ENCODE assay signal across 25 cellular contexts in the genomic region with DNA sequence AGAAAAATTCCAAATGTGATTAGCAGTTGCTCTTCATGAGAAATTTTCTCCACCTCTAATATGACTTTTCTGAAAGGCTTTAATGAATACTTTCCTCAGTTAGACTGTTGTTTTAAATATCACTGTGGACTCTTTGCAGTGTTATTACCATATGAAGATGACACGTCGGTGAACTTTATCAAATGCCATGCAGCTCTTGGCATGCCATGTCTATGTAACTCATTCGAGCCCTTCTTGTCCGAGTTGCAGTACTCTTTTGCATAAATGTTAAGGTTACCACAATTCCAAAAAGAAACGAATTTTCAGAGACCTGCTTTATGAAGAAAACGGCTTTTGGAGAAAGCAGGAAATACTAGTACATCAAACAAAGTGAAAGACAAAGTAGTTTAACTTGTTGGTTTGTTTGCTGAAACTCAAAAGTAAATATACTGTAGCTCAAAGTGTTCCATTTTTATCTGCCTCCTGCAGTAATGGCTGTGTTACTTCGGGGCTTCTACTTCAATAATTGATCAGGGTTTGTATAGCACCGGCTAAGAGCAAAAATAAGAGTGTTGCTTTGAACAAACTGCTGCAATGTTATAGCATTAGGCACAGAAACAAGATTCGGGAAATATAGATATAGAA.
DNase-seq lines count a peak whose midpoint lies in the region; ATAC-seq and TF ChIP-seq lines count a peak whose summit lies in the region.
"Had no signal": no experiment of that assay in that cellular context is flagged by ENCODE, and none has a peak within 500 bp of the region (broad histone marks: within the 10 kb centered on the region; RNA-seq: fewer than 3 reads in every experiment).

No MANE protein-coding gene starts in this region.

- no peak overlapping the region for H3K4me3 Mint-ChIP-seq in activated CD4-positive, alpha-beta T cell treated with anti-CD3 and anti-CD28 coated beads, Interleukin-2, amount 10 ng/mL, durations not matched to agents 7 days and 5 days
- H3K4me3 Mint-ChIP-seq in effector memory CD8-positive, alpha-beta T cell: peak overlapping the region; percentile 27 to 40
- H3K4me3 Mint-ChIP-seq in neural progenitor cell: no peak overlapping the region
- no peak overlapping the region for H3K4me3 Mint-ChIP-seq in activated T-cell treated with anti-CD3 and anti-CD28 coated beads, Interleukin-2, amount 50 U/mL, for 4 hours
- H3K4me3 Mint-ChIP-seq: activated T-cell treated with anti-CD3 and anti-CD28 coated beads, Interleukin-2, amount 50 U/mL, for 24 hours; neural crest cell had no signal

- peak overlapping the region; percentile 63 for H3K27ac ChIP-seq in KOPT-K1 (ENCODE audit: low read depth, low read length, poor library complexity, severe bottlenecking)
- H3K27ac ChIP-seq in neural progenitor cell: no peak overlapping the region
- H3K27ac ChIP-seq: ascending aorta; BLaER1 treated with 17β-estradiol and CSF1 and Interleukin-3, amounts not matched to agents 10 nM and 100 nM; uterus had no signal

- no peaks in the 10 kb centered on the region for H3K9me3 Mint-ChIP-seq in activated CD4-positive, alpha-beta T cell treated with anti-CD3 and anti-CD28 coated beads, Interleukin-2, amount 10 ng/mL, durations not matched to agents 7 days and 5 days
- no peaks in the 10 kb centered on the region for H3K9me3 Mint-ChIP-seq in effector memory CD8-positive, alpha-beta T cell
- H3K9me3 Mint-ChIP-seq in neural progenitor cell: no peaks in the 10 kb centered on the region
- no peaks in the 10 kb centered on the region for H3K9me3 Mint-ChIP-seq in activated T-cell treated with anti-CD3 and anti-CD28 coated beads, Interleukin-2, amount 50 U/mL, for 4 hours
- H3K9me3 Mint-ChIP-seq: activated T-cell treated with anti-CD3 and anti-CD28 coated beads, Interleukin-2, amount 50 U/mL, for 24 hours; neural crest cell had no signal

- H3K4me1 ChIP-seq in neural progenitor cell: no peaks in the 10 kb centered on the region
- H3K4me1 ChIP-seq: ascending aorta; BLaER1 treated with 17β-estradiol and CSF1 and Interleukin-3, amounts not matched to agents 10 nM and 100 nM; uterus had no signal

- no peaks in the 10 kb centered on the region for H3F3A ChIP-seq in neural progenitor cell (ENCODE audit: low read depth)

- H3K4me1 Mint-ChIP-seq in activated CD4-positive, alpha-beta T cell treated with anti-CD3 and anti-CD28 coated beads, Interleukin-2, amount 10 ng/mL, durations not matched to agents 7 days and 5 days: peaks cover 30% of the 10 kb centered on the region
- peaks cover 33 to 74% of the 10 kb centered on the region in 2 donors for H3K4me1 Mint-ChIP-seq in effector memory CD8-positive, alpha-beta T cell (ENCODE audit: low read depth in 2 of 2)
- no peaks in the 10 kb centered on the region for H3K4me1 Mint-ChIP-seq in neural progenitor cell
- H3K4me1 Mint-ChIP-seq in activated T-cell treated with anti-CD3 and anti-CD28 coated beads, Interleukin-2, amount 50 U/mL, for 4 hours (ENCODE audit: low read depth): peaks cover 54% of the 10 kb centered on the region
- H3K4me1 Mint-ChIP-seq: neural crest cell had no signal

- CTCF ChIA-PET in activated CD4-positive, alpha-beta T cell treated with anti-CD3 and anti-CD28 coated beads, Interleukin-2, amount 10 ng/mL, durations not matched to agents 7 days and 5 days (lab: Charles Lee): interaction anchor here (1.1 kb wide), 1 partner anchor 9 kb away, joined by 3 read pairs; no protein-coding TSS in a partner anchor

- no peaks in the 10 kb centered on the region for H3K27me3 Mint-ChIP-seq in activated CD4-positive, alpha-beta T cell treated with anti-CD3 and anti-CD28 coated beads, Interleukin-2, amount 10 ng/mL, durations not matched to agents 7 days and 5 days
- no peaks in the 10 kb centered on the region for H3K27me3 Mint-ChIP-seq in effector memory CD8-positive, alpha-beta T cell
- peaks cover 2% of the 10 kb centered on the region for H3K27me3 Mint-ChIP-seq in neural progenitor cell (ENCODE audit: insufficient read depth, low read depth)
- H3K27me3 Mint-ChIP-seq in activated T-cell treated with anti-CD3 and anti-CD28 coated beads, Interleukin-2, amount 50 U/mL, for 4 hours (ENCODE audit: low read depth): no peaks in the 10 kb centered on the region
- H3K27me3 Mint-ChIP-seq: activated T-cell treated with anti-CD3 and anti-CD28 coated beads, Interleukin-2, amount 50 U/mL, for 24 hours; progenitor cell of endocrine pancreas had no signal

- no peak overlapping the region for H3K4me2 ChIP-seq in neural progenitor cell
- H3K4me2 ChIP-seq: BLaER1 treated with 17β-estradiol and CSF1 and Interleukin-3, amounts not matched to agents 10 nM and 100 nM had no signal

- H4K20me1 ChIP-seq in neural progenitor cell (ENCODE audit: low read depth): no peaks in the 10 kb centered on the region

- H2AFZ ChIP-seq in neural progenitor cell (replicated peaks): peak overlapping the region; percentile 42

- no peak for ATAC-seq in effector memory CD8-positive, alpha-beta T cell (replicated peaks)
- no peak for ATAC-seq in activated T-cell treated with anti-CD3 and anti-CD28 coated beads, Interleukin-2, amount 50 U/mL, for 4 hours
- ATAC-seq: GM12878, mucosa of descending colon had no signal

- no peak for DNase-seq in activated CD4-positive, alpha-beta T cell treated with anti-CD3 and anti-CD28 coated beads, Interleukin-2, amount 10 ng/mL, durations not matched to agents 7 days and 5 days
- no peak for DNase-seq in activated CD4-positive, alpha-beta T cell treated with anti-CD3 and anti-CD28 coated beads, Interleukin-2, amount 50 U/mL, for 1 hour
- DNase-seq in effector memory CD8-positive, alpha-beta T cell: no peak
- no peak for DNase-seq in neural progenitor cell (ENCODE audit: low spot score)
- DNase-seq in Ammon's horn (ENCODE audit: low spot score): no peak
- DNase-seq in activated T-cell treated with anti-CD3 and anti-CD28 coated beads, Interleukin-2, amount 50 U/mL, for 4 hours: no peak
- DNase-seq in activated CD8-positive, alpha-beta memory T cell treated with anti-CD3 and anti-CD28 coated beads, Interleukin-2, amount 50 U/mL, for 4 hours: no peak
- DNase-seq: ACHN; activated CD4-positive, CD25-positive, alpha-beta regulatory T cell; activated naive CD4-positive, alpha-beta T cell treated with anti-CD3 and anti-CD28 coated beads, Interleukin-2, amount 50 U/mL, for 16 hours; activated T-cell treated with anti-CD3 and anti-CD28 coated beads, Interleukin-2, amount 50 U/mL, for 24 hours; Calu3; MM.1S; mucosa of descending colon; NCI-H2107; NCI-H69; stimulated activated CD8-positive, alpha-beta memory T cell treated with anti-CD3 and anti-CD28 coated beads, Interleukin-4, amount 100 ng/mL, for 48 hours; uterus had no signal

- H3K9ac ChIP-seq in neural progenitor cell: no peak overlapping the region
- H3K9ac ChIP-seq: BLaER1 treated with 17β-estradiol and CSF1 and Interleukin-3, amounts not matched to agents 10 nM and 100 nM had no signal

- peak overlapping the region; percentile 15 for H3K27ac Mint-ChIP-seq in activated CD4-positive, alpha-beta T cell treated with anti-CD3 and anti-CD28 coated beads, Interleukin-2, amount 10 ng/mL, durations not matched to agents 7 days and 5 days
- H3K27ac Mint-ChIP-seq in effector memory CD8-positive, alpha-beta T cell: peak overlapping the region in 1 of 2 donors; percentile 12
- H3K27ac Mint-ChIP-seq in neural progenitor cell: no peak overlapping the region
- H3K27ac Mint-ChIP-seq: activated T-cell treated with anti-CD3 and anti-CD28 coated beads, Interleukin-2, amount 50 U/mL, for 24 hours; progenitor cell of endocrine pancreas had no signal

- no peaks in the 10 kb centered on the region for H3K79me2 ChIP-seq in neural progenitor cell (ENCODE audit: low read depth)

- no peak for TF ChIP-seq CTCF in neural progenitor cell (IDR thresholded peaks at IDR 0.05)

- H3K36me3 ChIP-seq in KOPT-K1 (ENCODE audit: insufficient read depth, low read length) (no peaks in the 10 kb centered on the region), neural progenitor cell (no peaks in the 10 kb centered on the region)
- H3K36me3 ChIP-seq: ascending aorta, uterus had no signal

- peaks cover 42% of the 10 kb centered on the region for H3K36me3 Mint-ChIP-seq in activated CD4-positive, alpha-beta T cell treated with anti-CD3 and anti-CD28 coated beads, Interleukin-2, amount 10 ng/mL, durations not matched to agents 7 days and 5 days (ENCODE audit: low read depth)
- H3K36me3 Mint-ChIP-seq in effector memory CD8-positive, alpha-beta T cell (ENCODE audit: insufficient read depth): peaks cover 15% of the 10 kb centered on the region
- no peaks in the 10 kb centered on the region for H3K36me3 Mint-ChIP-seq in neural progenitor cell
- H3K36me3 Mint-ChIP-seq in activated T-cell treated with anti-CD3 and anti-CD28 coated beads, Interleukin-2, amount 50 U/mL, for 4 hours (ENCODE audit: insufficient read depth): peaks cover 8% of the 10 kb centered on the region

- POLR2A ChIA-PET in activated CD4-positive, alpha-beta T cell treated with anti-CD3 and anti-CD28 coated beads, Interleukin-2, amount 10 ng/mL, durations not matched to agents 7 days and 5 days (lab: Charles Lee): no interaction called here

- H3K27me3 ChIP-seq in neural progenitor cell: no peaks in the 10 kb centered on the region
- H3K27me3 ChIP-seq: ascending aorta; BLaER1 treated with 17β-estradiol and CSF1 and Interleukin-3, amounts not matched to agents 10 nM and 100 nM; uterus had no signal

- H3K9me3 ChIP-seq in KOPT-K1 (ENCODE audit: insufficient read depth, low read length, poor library complexity, severe bottlenecking) (no peaks in the 10 kb centered on the region), neural progenitor cell (ENCODE audit: low read depth) (no peaks in the 10 kb centered on the region)
- H3K9me3 ChIP-seq: ascending aorta; BLaER1 treated with 17β-estradiol and CSF1 and Interleukin-3, amounts not matched to agents 10 nM and 100 nM; mucosa of descending colon; uterus had no signal

- no peak overlapping the region for H3K4me3 ChIP-seq in neural progenitor cell
- H3K4me3 ChIP-seq: ascending aorta; BLaER1 treated with 17β-estradiol and CSF1 and Interleukin-3, amounts not matched to agents 10 nM and 100 nM; GM12878; lung; mucosa of descending colon; uterus had no signal

Comparison
In these comparisons a context has a peak if more than half of its experiments do, and no peak if none do; other contexts are left out.
1. H3K4me3 Mint-ChIP-seq: peak in effector memory CD8-positive, alpha-beta T cell (2 of 2); none in activated CD4-positive, alpha-beta T cell treated with anti-CD3 and anti-CD28 coated beads, Interleukin-2, amount 10 ng/mL, durations not matched to agents 7 days and 5 days (single experiment), neural progenitor cell (single experiment) and activated T-cell treated with anti-CD3 and anti-CD28 coated beads, Interleukin-2, amount 50 U/mL, for 4 hours (single experiment).